In the genomic region with DNA sequence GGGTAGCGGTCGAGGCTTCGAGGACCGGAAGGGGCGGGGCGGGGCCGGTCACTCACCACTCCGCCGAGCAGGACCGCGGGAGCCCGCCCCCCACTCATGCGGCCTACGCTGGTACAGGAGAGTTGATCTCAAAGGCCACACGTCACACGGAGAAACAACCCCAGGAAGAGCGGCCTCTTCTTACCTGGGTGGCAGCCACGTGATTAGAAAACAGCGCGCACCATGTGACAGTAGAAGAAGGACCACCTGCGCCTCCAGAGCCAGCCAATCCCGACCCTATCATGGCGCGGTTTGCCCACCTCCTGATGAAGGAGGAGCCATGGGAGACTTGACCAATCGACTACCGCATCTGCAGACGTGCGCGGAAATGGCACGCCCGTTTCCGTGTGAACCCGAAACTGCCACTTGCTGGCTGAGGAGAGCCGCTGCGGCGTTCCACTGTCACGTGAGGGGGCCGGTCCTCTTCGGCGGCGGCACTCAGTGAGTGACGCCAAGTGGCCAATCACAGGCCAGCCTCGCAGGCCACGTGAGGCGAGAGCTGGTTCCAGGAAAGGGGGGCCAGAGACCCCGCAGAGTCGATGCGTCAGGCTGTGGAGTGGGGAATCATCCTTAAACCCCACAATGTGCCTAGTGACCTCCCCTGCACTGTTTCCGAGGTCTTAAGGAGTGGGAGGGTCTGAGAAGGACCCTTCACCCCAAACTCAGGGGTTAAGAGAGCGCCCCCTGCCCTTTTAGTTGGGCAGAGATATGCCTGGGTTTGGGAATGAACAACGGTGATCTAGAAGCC, we compare ENCODE assay signal across 8 cellular contexts. TPM values are rescaled to one million over a fixed set of nuclear protein-coding genes. Genes with fewer than 3 reads are reported as not detected.
DNase-seq lines count a peak whose midpoint lies in the region; ATAC-seq and TF ChIP-seq lines count a peak whose summit lies in the region.

TSS of gene CUTA (minus strand) at position 205 of the 787 bp plus-strand sequence. CDS start at position 98, 107 bp downstream.

- WGBS in esophagus muscularis mucosa: 0% methylated on average over 2 of the region's 51 CpGs

- H3K4me1 Mint-ChIP-seq in activated T-cell treated with anti-CD3 and anti-CD28 coated beads, Interleukin-2, amount 50 U/mL, for 72 hours (ENCODE audit: low read depth): peaks cover 75% of the 10 kb centered on the region
- H3K4me1 Mint-ChIP-seq in stimulated activated effector memory CD8-positive, alpha-beta T cell treated with anti-CD3 and anti-CD28 coated beads, Interleukin-12 subunit alpha, Interleukin-12 subunit beta, amount 100 ng/mL, for 72 hours: peaks cover 80% of the 10 kb centered on the region

- H3K79me2 ChIP-seq in KMS-11 (ENCODE audit: insufficient read depth, low read depth): peaks cover 21% of the 10 kb centered on the region

- TF ChIP-seq POLR2A in Peyer's patch (IDR thresholded peaks at IDR 0.05) (peak; percentile 50 to 51), esophagus muscularis mucosa (IDR thresholded peaks at IDR 0.05; ENCODE audit: low read depth) (peak; percentile 70)

- H3K36me3 Mint-ChIP-seq in activated T-cell treated with anti-CD3 and anti-CD28 coated beads, Interleukin-2, amount 50 U/mL, for 72 hours (ENCODE audit: insufficient read depth in 2 of 2): peaks cover 11 to 14% of the 10 kb centered on the region in 2 donors
- H3K36me3 Mint-ChIP-seq in stimulated activated effector memory CD8-positive, alpha-beta T cell treated with anti-CD3 and anti-CD28 coated beads, Interleukin-12 subunit alpha, Interleukin-12 subunit beta, amount 100 ng/mL, for 72 hours: peaks cover 65% of the 10 kb centered on the region

- DNase-seq in DMS79 (lab: John Stamatoyannopoulos, UW) (peak; percentile 100), Peyer's patch (peak; percentile 99 to 100 (median 99)), esophagus muscularis mucosa (ENCODE audit: extremely low spot score) (peak; percentile 100), myocyte (ENCODE audit: low read depth) (peak; percentile 100)
- peak; percentile 97 to 99 for DNase-seq in activated T-cell treated with anti-CD3 and anti-CD28 coated beads, Interleukin-2, amount 50 U/mL, for 72 hours
- peak; percentile 91 to 99 for DNase-seq in stimulated activated effector memory CD8-positive, alpha-beta T cell treated with anti-CD3 and anti-CD28 coated beads, Interleukin-12 subunit alpha, Interleukin-12 subunit beta, amount 100 ng/mL, for 72 hours (ENCODE audit: low spot score in 2 of 2)

- H3K27ac ChIP-seq in KMS-11 (peak within 1 kb of the TSS; percentile 70), Peyer's patch (peak within 1 kb of the TSS; percentile 89 to 95 (median 90)), esophagus muscularis mucosa (replicated peaks in 1 of 4) (peak within 1 kb of the TSS; percentile 89 to 96 (median 96))

- H3K27me3 Mint-ChIP-seq in activated T-cell treated with anti-CD3 and anti-CD28 coated beads, Interleukin-2, amount 50 U/mL, for 72 hours (ENCODE audit: low read depth): no peaks in the 10 kb centered on the region

- intact Hi-C loops in esophagus muscularis mucosa (cut with DNase I): no loop called here

- H3K9me3 ChIP-seq in Peyer's patch (no peaks in the 10 kb centered on the region), esophagus muscularis mucosa (no peaks in the 10 kb centered on the region)

- no peaks in the 10 kb centered on the region for H4K20me1 ChIP-seq in KMS-11 (ENCODE audit: insufficient read depth)

- peak within 1 kb of the TSS; percentile 69 for H2AFZ ChIP-seq in KMS-11 (ENCODE audit: low read depth)

- H3K27me3 ChIP-seq in KMS-11 (ENCODE audit: insufficient read depth, low read depth): no peaks in the 10 kb centered on the region
- H3K27me3 ChIP-seq in Peyer's patch: no peaks in the 10 kb centered on the region
- H3K27me3 ChIP-seq in esophagus muscularis mucosa: no peaks in the 10 kb centered on the region

- TF ChIP-seq EP300 in esophagus muscularis mucosa (IDR thresholded peaks at IDR 0.05): no peak

- TF ChIP-seq CTCF in KMS-11 (conservative IDR thresholded peaks at IDR 0.05; ENCODE audit: low read depth, low read length) (peak; percentile 76), Peyer's patch (IDR thresholded peaks at IDR 0.05) (peak; percentile 25 to 45 (median 33)), esophagus muscularis mucosa (IDR thresholded peaks at IDR 0.05) (peak in 2 of 3 experiments; percentile 21 to 39)

- no peaks in the 10 kb centered on the region for H3K9me3 Mint-ChIP-seq in activated T-cell treated with anti-CD3 and anti-CD28 coated beads, Interleukin-2, amount 50 U/mL, for 72 hours
- H3K9me3 Mint-ChIP-seq in stimulated activated effector memory CD8-positive, alpha-beta T cell treated with anti-CD3 and anti-CD28 coated beads, Interleukin-12 subunit alpha, Interleukin-12 subunit beta, amount 100 ng/mL, for 72 hours: no peaks in the 10 kb centered on the region

- peak within 1 kb of the TSS; percentile 99 for H3K27ac Mint-ChIP-seq in activated T-cell treated with anti-CD3 and anti-CD28 coated beads, Interleukin-2, amount 50 U/mL, for 72 hours
- H3K27ac Mint-ChIP-seq in stimulated activated effector memory CD8-positive, alpha-beta T cell treated with anti-CD3 and anti-CD28 coated beads, Interleukin-12 subunit alpha, Interleukin-12 subunit beta, amount 100 ng/mL, for 72 hours: peak within 1 kb of the TSS; percentile 99

- peak; percentile 84 for ATAC-seq in GM21723 (IDR thresholded peaks at IDR 0.05; ENCODE audit: unreplicated experiment)
- peak; percentile 82 to 86 for ATAC-seq in activated T-cell treated with anti-CD3 and anti-CD28 coated beads, Interleukin-2, amount 50 U/mL, for 72 hours (replicated peaks in 1 of 2)
- peak; percentile 88 for ATAC-seq in stimulated activated effector memory CD8-positive, alpha-beta T cell treated with anti-CD3 and anti-CD28 coated beads, Interleukin-12 subunit alpha, Interleukin-12 subunit beta, amount 100 ng/mL, for 72 hours

- H3K4me1 ChIP-seq in KMS-11 (ENCODE audit: low read depth, poor library complexity, severe bottlenecking) (peaks cover 28% of the 10 kb centered on the region), Peyer's patch (peaks cover 0 to 31% (median 9%) of the 10 kb centered on the region in 4 donors), esophagus muscularis mucosa (peaks cover 31 to 80% (median 74%) of the 10 kb centered on the region in 4 donors)

- peak within 1 kb of the TSS; percentile 98 to 99 for H3K4me3 Mint-ChIP-seq in activated T-cell treated with anti-CD3 and anti-CD28 coated beads, Interleukin-2, amount 50 U/mL, for 72 hours
- peak within 1 kb of the TSS; percentile 89 for H3K4me3 Mint-ChIP-seq in stimulated activated effector memory CD8-positive, alpha-beta T cell treated with anti-CD3 and anti-CD28 coated beads, Interleukin-12 subunit alpha, Interleukin-12 subunit beta, amount 100 ng/mL, for 72 hours

- H3K4me2 ChIP-seq in KMS-11: peak within 1 kb of the TSS; percentile 90

- H3K36me3 ChIP-seq in KMS-11 (ENCODE audit: insufficient read depth) (no peaks in the 10 kb centered on the region), Peyer's patch (peaks cover 0 to 30% (median 0%) of the 10 kb centered on the region in 3 donors), esophagus muscularis mucosa (peaks cover 17 to 36% (median 35%) of the 10 kb centered on the region in 4 donors)

- no peak within 1 kb of the TSS for H3K4me3 ChIP-seq in KMS-11 (IDR thresholded peaks at IDR 0.05; ENCODE audit: insufficient read depth, low read depth, low read length)
- H3K4me3 ChIP-seq in Peyer's patch: peak within 1 kb of the TSS; percentile 59 to 78 (median 64)
- H3K4me3 ChIP-seq in esophagus muscularis mucosa: peak within 1 kb of the TSS; percentile 65 to 80 (median 74)

- H3K9ac ChIP-seq in KMS-11: peak within 1 kb of the TSS; percentile 62

RNA-seq across cellular contexts. Expression of gene CUTA, which starts in this region (rescaled TPM):
- total RNA-seq in Peyer's patch (100 to 1,000 TPM in 2 of 4 donors, 10 to 100 TPM in 2; 43.7 to 134 (median 96.2) TPM), esophagus muscularis mucosa (100 to 1,000 TPM; 109 to 136 (median 123) TPM), myocyte (163 and 189 TPM in 2 replicates)
- 100 to 1,000 TPM; 212 to 222 TPM for total RNA-seq in activated T-cell treated with anti-CD3 and anti-CD28 coated beads, Interleukin-2, amount 50 U/mL, for 72 hours
- polyA plus RNA-seq in myocyte (2012): 406 TPM
